ENCODE assay signal across 39 cellular contexts in the genomic region with DNA sequence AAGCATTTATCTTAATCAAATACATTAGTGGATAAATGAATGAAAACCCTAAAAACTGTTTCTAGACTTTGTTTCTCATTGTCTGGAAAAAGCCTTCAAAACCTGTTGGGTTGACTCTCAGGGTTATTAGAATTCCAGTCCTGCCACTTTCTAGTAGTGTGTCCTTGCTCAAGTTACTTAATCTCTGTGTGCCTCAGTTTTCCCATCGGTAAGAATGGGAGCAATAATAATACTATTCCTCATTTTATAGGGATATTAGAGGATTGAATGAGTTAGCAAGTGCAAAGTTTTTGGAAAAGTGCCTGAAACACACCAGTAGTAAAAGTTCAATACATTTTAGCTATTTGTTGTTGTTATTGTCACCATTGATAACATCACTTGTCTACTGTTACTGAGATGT. TPM values are rescaled to one million over a fixed set of nuclear protein-coding genes. Genes with fewer than 3 reads are reported as not detected.
"Had no signal": no experiment of that assay in that cellular context is flagged by ENCODE, and none has a peak within 500 bp of the region (broad histone marks: within the 10 kb centered on the region; RNA-seq: fewer than 3 reads in every experiment).

No MANE protein-coding gene starts in this region.

- H3K27ac ChIP-seq: adrenal gland, ascending aorta, body of pancreas, brain microvascular endothelial cell, breast epithelium, cardiac muscle cell had no signal

- H3K27me3 ChIP-seq: ascending aorta had no signal

- H3K4me1 ChIP-seq: adrenal gland, breast epithelium had no signal

- H3K4me3 ChIP-seq: adrenal gland, ascending aorta, body of pancreas, breast epithelium, cardiac muscle cell had no signal

- DNase-seq: activated effector memory CD4-positive, alpha-beta T cell treated with anti-CD3 and anti-CD28 coated beads, Interleukin-2, amount 50 U/mL, for 16 hours; activated effector memory CD4-positive, alpha-beta T cell treated with Interleukin-2 at 50 U/mL for 16 hours; activated gamma-delta T cell; activated gamma-delta T cell treated with Interleukin-2 at 50 U/mL for 16 hours; activated naive CD4-positive, alpha-beta T cell; activated naive CD4-positive, alpha-beta T cell treated with anti-CD3 and anti-CD28 coated beads for 36 hours; activated naive CD4-positive, alpha-beta T cell treated with anti-CD3 and anti-CD28 coated beads, Interleukin-2, amount 10 ng/mL, durations not matched to agents 7 days and 5 days; activated naive CD4-positive, alpha-beta T cell treated with anti-CD3 and anti-CD28 coated beads, Interleukin-2, amount 50 U/mL, for 16 hours; activated naive CD4-positive, alpha-beta T cell treated with Interleukin-2 at 50 U/mL for 16 hours; activated naive CD8-positive, alpha-beta T cell treated with anti-CD3 and anti-CD28 coated beads for 36 hours; activated naive CD8-positive, alpha-beta T cell treated with anti-CD3 and anti-CD28 coated beads, Interleukin-2, amount 10 ng/mL, durations not matched to agents 7 days and 5 days; activated naive CD8-positive, alpha-beta T cell treated with anti-CD3 and anti-CD28 coated beads, Interleukin-2, amount 50 U/mL, for 24 hours; activated T-cell treated with anti-CD3 and anti-CD28 coated beads, Interleukin-2, amount 50 U/mL, for 1 hour; activated T-cell treated with anti-CD3 and anti-CD28 coated beads, Interleukin-2, amount 50 U/mL, for 24 hours; activated T-cell treated with anti-CD3 and anti-CD28 coated beads, Interleukin-2, amount 50 U/mL, for 4 hours; activated T-cell treated with anti-CD3 and anti-CD28 coated beads, Interleukin-2, amount 50 U/mL, for 48 hours; activated T-cell treated with anti-CD3 and anti-CD28 coated beads, Interleukin-2, amount 50 U/mL, for 72 hours; adrenal gland; amniotic stem cell; amygdala; anterior cingulate cortex; aorta; body of pancreas; brain microvascular endothelial cell; caudate nucleus; central memory CD4-positive, alpha-beta T cell; cerebellar nuclear complex had no signal

- ATAC-seq: activated naive CD4-positive, alpha-beta T cell treated with anti-CD3 and anti-CD28 coated beads, Interleukin-2, amount 50 U/mL, for 72 hours; activated naive CD8-positive, alpha-beta T cell treated with anti-CD3 and anti-CD28 coated beads, Interleukin-2, amount 50 U/mL, for 24 hours; activated T-cell treated with anti-CD3 and anti-CD28 coated beads, Interleukin-2, amount 50 U/mL, for 4 hours; activated T-cell treated with anti-CD3 and anti-CD28 coated beads, Interleukin-2, amount 50 U/mL, for 72 hours; activated T-helper 17 cell treated with anti-CD3 and anti-CD28 coated beads, Interleukin-2, amount 50 U/mL, for 72 hours; body of pancreas had no signal

- H3K36me3 ChIP-seq: adrenal gland, ascending aorta, brain microvascular endothelial cell, breast epithelium, cardiac muscle cell had no signal

- H3K9me3 ChIP-seq: adrenal gland, ascending aorta, body of pancreas, breast epithelium had no signal

- FAIRE-seq: astrocyte, bronchial epithelial cell had no signal

RNA-seq across cellular contexts. Expression of gene URAD, which starts 2.9 kb away (rescaled TPM):
- total RNA-seq: activated naive CD4-positive, alpha-beta T cell treated with anti-CD3 and anti-CD28 coated beads for 36 hours; activated naive CD4-positive, alpha-beta T cell treated with anti-CD3 and anti-CD28 coated beads, Interleukin-2, amount 50 U/mL, for 72 hours; activated naive CD8-positive, alpha-beta T cell treated with anti-CD3 and anti-CD28 coated beads for 36 hours; activated naive CD8-positive, alpha-beta T cell treated with anti-CD3 and anti-CD28 coated beads, Interleukin-2, amount 10 ng/mL, durations not matched to agents 7 days and 5 days; activated T-cell treated with anti-CD3 and anti-CD28 coated beads, Interleukin-2, amount 50 U/mL, for 4 hours; activated T-cell treated with anti-CD3 and anti-CD28 coated beads, Interleukin-2, amount 50 U/mL, for 72 hours; activated T-helper 1 cell treated with anti-CD3 and anti-CD28 coated beads, Interleukin-12 subunit alpha, Interleukin-12 subunit beta, Interleukin-2, Interleukin-4 antibody, amounts not matched to agents 30 ng/mL and 10 ng/mL and 1 ng/mL, durations not matched to agents 14 hours and 24 hours and 36 hours; activated T-helper 17 cell treated with anti-CD3 and anti-CD28 coated beads, Interleukin-2, amount 50 U/mL, for 72 hours; activated T-helper 2 cell treated with anti-CD3 and anti-CD28 coated beads, Interferon-gamma antibody, Interleukin-2, Interleukin-4, amounts not matched to agents 10 μg/mL and 5 μg/mL and 100 μg/mL, durations not matched to agents 14 hours and 24 hours and 36 hours; adrenal gland; aorta; ascending aorta; astrocyte; body of pancreas; bronchial epithelial cell; cardiac muscle cell; cardiac septum; cerebellum; chondrocyte had no signal
- polyA plus RNA-seq: adrenal gland, aorta, cardiac muscle cell had no signal

RNA-seq across cellular contexts. Expression of gene CDX2, which starts 16.5 kb away (rescaled TPM):
- total RNA-seq: activated naive CD4-positive, alpha-beta T cell treated with anti-CD3 and anti-CD28 coated beads for 36 hours; activated naive CD4-positive, alpha-beta T cell treated with anti-CD3 and anti-CD28 coated beads, Interleukin-2, amount 50 U/mL, for 72 hours; activated naive CD8-positive, alpha-beta T cell treated with anti-CD3 and anti-CD28 coated beads for 36 hours; activated naive CD8-positive, alpha-beta T cell treated with anti-CD3 and anti-CD28 coated beads, Interleukin-2, amount 10 ng/mL, durations not matched to agents 7 days and 5 days; activated T-cell treated with anti-CD3 and anti-CD28 coated beads, Interleukin-2, amount 50 U/mL, for 72 hours; activated T-helper 1 cell treated with anti-CD3 and anti-CD28 coated beads, Interleukin-12 subunit alpha, Interleukin-12 subunit beta, Interleukin-2, Interleukin-4 antibody, amounts not matched to agents 30 ng/mL and 10 ng/mL and 1 ng/mL, durations not matched to agents 14 hours and 24 hours and 36 hours; activated T-helper 17 cell treated with anti-CD3 and anti-CD28 coated beads, Interleukin-2, amount 50 U/mL, for 72 hours; activated T-helper 2 cell treated with anti-CD3 and anti-CD28 coated beads, Interferon-gamma antibody, Interleukin-2, Interleukin-4, amounts not matched to agents 10 μg/mL and 5 μg/mL and 100 μg/mL, durations not matched to agents 14 hours and 24 hours and 36 hours; aorta; ascending aorta; astrocyte; bronchial epithelial cell; cardiac muscle cell; cardiac septum; cerebellum; chondrocyte had no signal
- polyA plus RNA-seq: cardiac muscle cell had no signal
